Comparison of ENCODE assay signal across 8 cellular contexts in genomic region chr14:24195186-24196070, GRCh38. TPM values are rescaled to one million over a fixed set of nuclear protein-coding genes. Genes with fewer than 3 reads are reported as not detected.
DNase-seq lines count a peak whose midpoint lies in the region; ATAC-seq and TF ChIP-seq lines count a peak whose summit lies in the region.

TM9SF1 (minus strand) TSS chr14:24195441; CDS start chr14:24195019, 422 bp downstream.

- H3K9me2 ChIP-seq in GM23248 (ENCODE audit: insufficient read depth) (no peaks in the 10 kb centered on the region), Karpas-422 (replicated peaks; ENCODE audit: insufficient read depth, low read length) (no peaks in the 10 kb centered on the region), neural cell (ENCODE audit: insufficient read depth, low read length) (no peaks in the 10 kb centered on the region)

- peak within 1 kb of the TSS; percentile 99 to 100 for H3K27ac Mint-ChIP-seq in stimulated activated naive CD8-positive, alpha-beta T cell treated with anti-CD3 and anti-CD28 coated beads, Interleukin-15, amount 100 ng/mL, for 72 hours

- H3K27ac ChIP-seq in GM23248 (peak within 1 kb of the TSS; percentile 81), Karpas-422 (ENCODE audit: low read length) (peak within 1 kb of the TSS; percentile 78), RWPE1 (peak within 1 kb of the TSS; percentile 92), neural cell (ENCODE audit: low read length) (peak within 1 kb of the TSS; percentile 92)

- H3F3A ChIP-seq in GM23248 (ENCODE audit: insufficient read depth) (peaks cover 6% of the 10 kb centered on the region; the same call in 1 of the 2 replicates), neural cell (ENCODE audit: insufficient read depth, low read length, poor library complexity, severe bottlenecking) (no peaks in the 10 kb centered on the region)

- H3K27me3 Mint-ChIP-seq in stimulated activated naive CD8-positive, alpha-beta T cell treated with anti-CD3 and anti-CD28 coated beads, Interleukin-15, amount 100 ng/mL, for 72 hours = no peaks in the 10 kb centered on the region

- H3K36me3 ChIP-seq in GM23248 (ENCODE audit: low read depth) = no peaks in the 10 kb centered on the region
- H3K36me3 ChIP-seq in Karpas-422 (ENCODE audit: insufficient read depth, low read length) = peaks cover 23% of the 10 kb centered on the region
- no peaks in the 10 kb centered on the region for H3K36me3 ChIP-seq in neural cell (ENCODE audit: insufficient read depth, low read length)

- ATAC-seq in stimulated activated naive CD8-positive, alpha-beta T cell treated with anti-CD3 and anti-CD28 coated beads, Interleukin-15, amount 100 ng/mL, for 72 hours = peak; percentile 95

- H4K20me1 ChIP-seq in GM23248 (ENCODE audit: insufficient read depth) = no peaks in the 10 kb centered on the region
- H4K20me1 ChIP-seq in Karpas-422 (ENCODE audit: insufficient read depth, low read depth, low read length) = no peaks in the 10 kb centered on the region
- H4K20me1 ChIP-seq in neural cell (ENCODE audit: insufficient read depth) = no peaks in the 10 kb centered on the region

- POLR2A ChIA-PET in RWPE1 (lab: Yijun Ruan, JAX; ENCODE audit: low non-redundant PET) = interaction anchor here (0.6 to 0.9 kb wide), 2 partner anchors 28 to 81 kb away, joined by 3 to 4 read pairs; no protein-coding TSS in a partner anchor

- H2AFZ ChIP-seq in GM23248 = peak within 1 kb of the TSS; percentile 80
- peak within 1 kb of the TSS; percentile 74; the same call in 1 of the 2 replicates for H2AFZ ChIP-seq in Karpas-422 (ENCODE audit: low read length)
- peak within 1 kb of the TSS; percentile 73 for H2AFZ ChIP-seq in neural cell (ENCODE audit: low read depth, low read length)

- peak; percentile 57 for TF ChIP-seq EP300 in neural cell (conservative IDR thresholded peaks at IDR 0.05; ENCODE audit: poor library complexity, severe bottlenecking)

- in situ Hi-C loops in GM23248 (cut with MboI) = no loop called here

- peaks cover 85% of the 10 kb centered on the region for H3K79me2 ChIP-seq in GM23248 (ENCODE audit: insufficient read depth)
- peaks cover 37% of the 10 kb centered on the region for H3K79me2 ChIP-seq in Karpas-422 (ENCODE audit: low read length)
- H3K79me2 ChIP-seq in neural cell (replicated peaks; ENCODE audit: insufficient read depth, low read length) = peaks cover 3% of the 10 kb centered on the region

- no peaks in the 10 kb centered on the region for H3K27me3 ChIP-seq in GM23248 (replicated peaks; ENCODE audit: insufficient read depth)
- H3K27me3 ChIP-seq in Karpas-422 (ENCODE audit: low read length) = no peaks in the 10 kb centered on the region
- no peaks in the 10 kb centered on the region for H3K27me3 ChIP-seq in neural cell (ENCODE audit: insufficient read depth, low read depth, low read length)

- TF ChIP-seq RAD21 in neural cell (conservative IDR thresholded peaks at IDR 0.05) = no peak

- H3K4me2 ChIP-seq in GM23248 (ENCODE audit: unreplicated experiment) (peak within 1 kb of the TSS; percentile 99), Karpas-422 (ENCODE audit: low read depth, low read length, poor library complexity, severe bottlenecking) (peak within 1 kb of the TSS; percentile 74), neural cell (ENCODE audit: low read length) (peak within 1 kb of the TSS; percentile 76)

- H3K9ac ChIP-seq in GM23248 (peak within 1 kb of the TSS; percentile 94), Karpas-422 (ENCODE audit: low read length) (peak within 1 kb of the TSS; percentile 89), neural cell (ENCODE audit: low read length) (peak within 1 kb of the TSS; percentile 93)

- CTCF ChIA-PET in RWPE1 (lab: Yijun Ruan, JAX) = interaction anchor here (0.6 to 1.0 kb wide), 4 partner anchors 17 to 135 kb away, joined by 3 to 4 read pairs (median 3); no protein-coding TSS in a partner anchor

- TF ChIP-seq CTCF in RWPE1 (conservative IDR thresholded peaks at IDR 0.05; ENCODE audit: low read depth) (no peak), fibroblast of the aortic adventitia (IDR thresholded peaks at IDR 0.05; ENCODE audit: insufficient read depth, low read length) (no peak), neural cell (IDR thresholded peaks at IDR 0.05; ENCODE audit: poor library complexity, severe bottlenecking) (no peak)

- H3K4me3 ChIP-seq in GM23248 (peak within 1 kb of the TSS; percentile 83), Karpas-422 (ENCODE audit: low read length) (peak within 1 kb of the TSS; percentile 72), fibroblast of the aortic adventitia (ENCODE audit: low read depth, low read length) (peak within 1 kb of the TSS; percentile 91), neural cell (ENCODE audit: low read length) (peak within 1 kb of the TSS; percentile 92)

- DNase-seq in EH (ENCODE audit: low read depth) (peak; percentile 88), GM23248 (peak; percentile 93), Karpas-422 (peak; percentile 97), RWPE1 (ENCODE audit: low spot score) (peak; percentile 76), fibroblast of the aortic adventitia (ENCODE audit: low read depth) (peak; percentile 83)
- peak; percentile 82 for DNase-seq in activated T-helper 9 cell treated with anti-CD3 and anti-CD28 coated beads, Interleukin-2, amount 50 U/mL, for 16 hours (ENCODE audit: low read depth)
- DNase-seq in stimulated activated naive CD8-positive, alpha-beta T cell treated with anti-CD3 and anti-CD28 coated beads, Interleukin-15, amount 100 ng/mL, for 72 hours = peak; percentile 86 to 90

- 1% methylated on average over 84 to 86 of the region's 89 CpGs for WGBS in GM23248 (ENCODE audit: low coverage in 1 of 2, low lambda C conversion rate in 2 of 2, missing lambda C conversion rate in 2 of 2), 2 experiments

- peak within 1 kb of the TSS; percentile 94 to 98 for H3K4me3 Mint-ChIP-seq in stimulated activated naive CD8-positive, alpha-beta T cell treated with anti-CD3 and anti-CD28 coated beads, Interleukin-15, amount 100 ng/mL, for 72 hours

- H3K4me1 Mint-ChIP-seq in stimulated activated naive CD8-positive, alpha-beta T cell treated with anti-CD3 and anti-CD28 coated beads, Interleukin-15, amount 100 ng/mL, for 72 hours = peaks cover 67% of the 10 kb centered on the region

- H3K9me3 Mint-ChIP-seq in stimulated activated naive CD8-positive, alpha-beta T cell treated with anti-CD3 and anti-CD28 coated beads, Interleukin-15, amount 100 ng/mL, for 72 hours = no peaks in the 10 kb centered on the region

- peaks cover 13% of the 10 kb centered on the region for H3K4me1 ChIP-seq in GM23248 (ENCODE audit: insufficient read depth)
- H3K4me1 ChIP-seq in Karpas-422 (ENCODE audit: low read length) = peaks cover 35% of the 10 kb centered on the region

- H3K9me3 ChIP-seq in GM23248 (ENCODE audit: low read depth) = no peaks in the 10 kb centered on the region
- no peaks in the 10 kb centered on the region for H3K9me3 ChIP-seq in Karpas-422 (ENCODE audit: low read length)
- H3K9me3 ChIP-seq in neural cell (ENCODE audit: low read length) = no peaks in the 10 kb centered on the region

TF ChIP-seq in neural cell, 6 proteins besides CTCF, POLR2A, EP300 and RAD21:
- no peak for TF ChIP-seq EZH2 (IDR thresholded peaks at IDR 0.05; ENCODE audit: borderline replicate concordance, insufficient read depth, low read length, poor library complexity, severe bottlenecking)
- TF ChIP-seq TAF1 (IDR thresholded peaks at IDR 0.05; ENCODE audit: low read depth) = peak; percentile 70
- peak; percentile 77 for TF ChIP-seq POLR2AphosphoS5 (IDR thresholded peaks at IDR 0.05)
- peak; percentile 12 for TF ChIP-seq REST (IDR thresholded peaks at IDR 0.05; ENCODE audit: borderline replicate concordance)
- peak; percentile 71 for TF ChIP-seq MXI1 (conservative IDR thresholded peaks at IDR 0.05; ENCODE audit: poor library complexity, severe bottlenecking)
- TF ChIP-seq SMC3 (conservative IDR thresholded peaks at IDR 0.05; ENCODE audit: poor library complexity) = peak; percentile 38

RNA-seq across cellular contexts. Expression of gene TM9SF1, which starts in this region (rescaled TPM):
- total RNA-seq in GM23248 (2014; rRNA removed; shearing (Covaris generic)) = 102 and 163 TPM in 2 replicates
- polyA plus RNA-seq in GM23248 (2016; fragmentation: Nextera tagmentation; extraction: Ambion mirVana) (91.5 and 93.8 TPM in 2 replicates), neural cell (25.1 and 34.2 TPM in 2 replicates)
- total RNA-seq in Karpas-422 (2014; rRNA removed; shearing (Covaris generic); ENCODE audit: low replicate concordance) = 31.3 and 49.0 TPM in 2 replicates
- total RNA-seq in fibroblast of the aortic adventitia (ENCODE audit: low replicate concordance) = 50.9 and 73.9 TPM in 2 replicates
- 21.3 and 22.4 TPM in 2 replicates for polyA minus RNA-seq in neural cell

Comparison
In these comparisons a context has a peak if more than half of its experiments do, and no peak if none do; other contexts are left out.
1. Peak in every context shown above with its lines: DNase-seq, ATAC-seq, H3K4me3 ChIP-seq and H3K27ac ChIP-seq.